Comparison of ENCODE assay signal across 1 cellular context in genomic region chr10:12348870-12349627, GRCh38.
A peak's percentile ranks its signal among the peaks of the same experiment; 100 is the strongest.
TF ChIP-seq lines count a peak whose summit lies in the region.

CAMK1D (plus strand) TSS chr10:12349547.

TF ChIP-seq in HEK293, 187 proteins besides CTCF, POLR2A, EP300 and RAD21 (continued from another document):
- TF ChIP-seq KLF17 (tag by site-specific recombination; IDR thresholded peaks at IDR 0.05) (peak; percentile 37; the same call in 1 of the 2 replicates), PRDM1 (tag by site-specific recombination; IDR thresholded peaks at IDR 0.05) (peak; percentile 58; the same call in 1 of the 2 replicates), KLF10 (tag by site-specific recombination; IDR thresholded peaks at IDR 0.05) (0 out of 2 replicates have a peak, but pooled peaks have one; percentile 19), PATZ1 (tag by site-specific recombination; IDR thresholded peaks at IDR 0.05) (0 out of 2 replicates have a peak, but pooled peaks have one; percentile 18), ZSCAN4 (tag by site-specific recombination; IDR thresholded peaks at IDR 0.05) (no peak), ZNF223 (tag by site-specific recombination; IDR thresholded peaks at IDR 0.05) (no peak), ZNF146 (tag by site-specific recombination; IDR thresholded peaks at IDR 0.05) (no peak), ZNF335 (tag by site-specific recombination; conservative IDR thresholded peaks at IDR 0.05) (0 out of 2 replicates have a peak, but pooled peaks have one; percentile 7), ZNF654 (tag by site-specific recombination; IDR thresholded peaks at IDR 0.05; ENCODE audit: low read depth) (no peak), ZNF394 (tag by site-specific recombination; IDR thresholded peaks at IDR 0.05; ENCODE audit: borderline replicate concordance) (no peak), ZNF830 (tag by site-specific recombination; IDR thresholded peaks at IDR 0.05; ENCODE audit: low read depth) (no peak), SALL2 (tag by site-specific recombination; IDR thresholded peaks at IDR 0.05; ENCODE audit: borderline replicate concordance) (no peak), ZBTB8A (tag by site-specific recombination; IDR thresholded peaks at IDR 0.05) (peak; percentile 58; the same call in 1 of the 2 replicates), WT1 (tag by site-specific recombination; IDR thresholded peaks at IDR 0.05) (peak; percentile 68; the same call in 1 of the 2 replicates), KLF8 (tag by site-specific recombination; IDR thresholded peaks at IDR 0.05) (0 out of 2 replicates have a peak, but pooled peaks have one; percentile 59), GLIS1 (tag by site-specific recombination; IDR thresholded peaks at IDR 0.05) (peak; percentile 76), ZFHX2 (tag by site-specific recombination; conservative IDR thresholded peaks at IDR 0.05) (0 out of 2 replicates have a peak, but pooled peaks have one; percentile 5), GLIS2 (tag by site-specific recombination; IDR thresholded peaks at IDR 0.05) (no peak), ZNF600 (tag by site-specific recombination; IDR thresholded peaks at IDR 0.05) (no peak), ZBTB44 (tag by site-specific recombination; IDR thresholded peaks at IDR 0.05) (no peak), SP7 (tag by site-specific recombination; IDR thresholded peaks at IDR 0.05) (peak; percentile 31; the same call in 1 of the 2 replicates), PRDM6 (tag by site-specific recombination; IDR thresholded peaks at IDR 0.05) (no peak), KLF1 (tag by site-specific recombination; IDR thresholded peaks at IDR 0.05) (0 out of 2 replicates have a peak, but pooled peaks have one; percentile 10), KLF16 (tag by site-specific recombination; IDR thresholded peaks at IDR 0.05) (peak; percentile 67)
- TF ChIP-seq, protein P1, sequence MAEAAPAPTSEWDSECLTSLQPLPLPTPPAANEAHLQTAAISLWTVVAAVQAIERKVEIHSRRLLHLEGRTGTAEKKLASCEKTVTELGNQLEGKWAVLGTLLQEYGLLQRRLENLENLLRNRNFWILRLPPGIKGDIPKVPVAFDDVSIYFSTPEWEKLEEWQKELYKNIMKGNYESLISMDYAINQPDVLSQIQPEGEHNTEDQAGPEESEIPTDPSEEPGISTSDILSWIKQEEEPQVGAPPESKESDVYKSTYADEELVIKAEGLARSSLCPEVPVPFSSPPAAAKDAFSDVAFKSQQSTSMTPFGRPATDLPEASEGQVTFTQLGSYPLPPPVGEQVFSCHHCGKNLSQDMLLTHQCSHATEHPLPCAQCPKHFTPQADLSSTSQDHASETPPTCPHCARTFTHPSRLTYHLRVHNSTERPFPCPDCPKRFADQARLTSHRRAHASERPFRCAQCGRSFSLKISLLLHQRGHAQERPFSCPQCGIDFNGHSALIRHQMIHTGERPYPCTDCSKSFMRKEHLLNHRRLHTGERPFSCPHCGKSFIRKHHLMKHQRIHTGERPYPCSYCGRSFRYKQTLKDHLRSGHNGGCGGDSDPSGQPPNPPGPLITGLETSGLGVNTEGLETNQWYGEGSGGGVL (tag by site-specific recombination; IDR thresholded peaks at IDR 0.05) = peak; percentile 94
- TF ChIP-seq, protein P2, sequence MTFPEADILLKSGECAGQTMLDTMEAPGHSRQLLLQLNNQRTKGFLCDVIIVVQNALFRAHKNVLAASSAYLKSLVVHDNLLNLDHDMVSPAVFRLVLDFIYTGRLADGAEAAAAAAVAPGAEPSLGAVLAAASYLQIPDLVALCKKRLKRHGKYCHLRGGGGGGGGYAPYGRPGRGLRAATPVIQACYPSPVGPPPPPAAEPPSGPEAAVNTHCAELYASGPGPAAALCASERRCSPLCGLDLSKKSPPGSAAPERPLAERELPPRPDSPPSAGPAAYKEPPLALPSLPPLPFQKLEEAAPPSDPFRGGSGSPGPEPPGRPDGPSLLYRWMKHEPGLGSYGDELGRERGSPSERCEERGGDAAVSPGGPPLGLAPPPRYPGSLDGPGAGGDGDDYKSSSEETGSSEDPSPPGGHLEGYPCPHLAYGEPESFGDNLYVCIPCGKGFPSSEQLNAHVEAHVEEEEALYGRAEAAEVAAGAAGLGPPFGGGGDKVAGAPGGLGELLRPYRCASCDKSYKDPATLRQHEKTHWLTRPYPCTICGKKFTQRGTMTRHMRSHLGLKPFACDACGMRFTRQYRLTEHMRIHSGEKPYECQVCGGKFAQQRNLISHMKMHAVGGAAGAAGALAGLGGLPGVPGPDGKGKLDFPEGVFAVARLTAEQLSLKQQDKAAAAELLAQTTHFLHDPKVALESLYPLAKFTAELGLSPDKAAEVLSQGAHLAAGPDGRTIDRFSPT (tag by site-specific recombination; IDR thresholded peaks at IDR 0.05) = peak; percentile 49; the same call in 1 of the 2 replicates
- TF ChIP-seq, protein P3, sequence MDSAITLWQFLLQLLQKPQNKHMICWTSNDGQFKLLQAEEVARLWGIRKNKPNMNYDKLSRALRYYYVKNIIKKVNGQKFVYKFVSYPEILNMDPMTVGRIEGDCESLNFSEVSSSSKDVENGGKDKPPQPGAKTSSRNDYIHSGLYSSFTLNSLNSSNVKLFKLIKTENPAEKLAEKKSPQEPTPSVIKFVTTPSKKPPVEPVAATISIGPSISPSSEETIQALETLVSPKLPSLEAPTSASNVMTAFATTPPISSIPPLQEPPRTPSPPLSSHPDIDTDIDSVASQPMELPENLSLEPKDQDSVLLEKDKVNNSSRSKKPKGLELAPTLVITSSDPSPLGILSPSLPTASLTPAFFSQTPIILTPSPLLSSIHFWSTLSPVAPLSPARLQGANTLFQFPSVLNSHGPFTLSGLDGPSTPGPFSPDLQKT (IDR thresholded peaks at IDR 0.05; ENCODE audit: borderline replicate concordance, low read depth, low read length) = no peak
- TF ChIP-seq, protein P4, sequence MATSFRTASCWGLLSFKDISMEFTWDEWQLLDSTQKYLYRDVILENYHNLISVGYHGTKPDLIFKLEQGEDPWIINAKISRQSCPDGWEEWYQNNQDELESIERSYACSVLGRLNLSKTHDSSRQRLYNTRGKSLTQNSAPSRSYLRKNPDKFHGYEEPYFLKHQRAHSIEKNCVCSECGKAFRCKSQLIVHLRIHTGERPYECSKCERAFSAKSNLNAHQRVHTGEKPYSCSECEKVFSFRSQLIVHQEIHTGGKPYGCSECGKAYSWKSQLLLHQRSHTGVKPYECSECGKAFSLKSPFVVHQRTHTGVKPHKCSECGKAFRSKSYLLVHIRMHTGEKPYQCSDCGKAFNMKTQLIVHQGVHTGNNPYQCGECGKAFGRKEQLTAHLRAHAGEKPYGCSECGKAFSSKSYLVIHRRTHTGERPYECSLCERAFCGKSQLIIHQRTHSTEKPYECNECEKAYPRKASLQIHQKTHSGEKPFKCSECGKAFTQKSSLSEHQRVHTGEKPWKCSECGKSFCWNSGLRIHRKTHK (tag by site-specific recombination; IDR thresholded peaks at IDR 0.05) = no peak
